ENCODE assay signal across 19 cellular contexts in the genomic region with DNA sequence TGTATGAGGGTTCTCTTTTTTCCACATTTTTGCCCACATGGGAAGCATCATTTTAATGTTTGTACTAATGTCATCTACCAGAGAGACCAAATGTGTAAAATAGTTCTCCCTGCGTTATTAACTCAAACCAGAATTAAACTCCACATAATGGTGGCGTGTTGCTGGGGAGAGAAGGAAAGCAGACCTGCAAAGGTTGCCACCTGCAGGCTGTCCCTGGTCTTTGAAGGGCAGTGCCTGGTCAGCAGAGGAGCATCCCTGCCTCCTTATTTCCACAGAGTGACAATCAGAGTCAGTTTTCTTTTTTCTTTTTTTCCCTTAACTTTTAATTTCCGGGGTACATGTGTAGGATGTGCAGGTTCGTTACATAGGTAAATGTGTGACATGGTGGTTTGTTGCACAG.
DNase-seq lines count a peak whose midpoint lies in the region; ATAC-seq and TF ChIP-seq lines count a peak whose summit lies in the region.
"Had no signal": no experiment of that assay in that cellular context is flagged by ENCODE, and none has a peak within 500 bp of the region (broad histone marks: within the 10 kb centered on the region; RNA-seq: fewer than 3 reads in every experiment).

No MANE protein-coding gene starts in this region.

- H3K4me1 ChIP-seq in liver (ENCODE audit: control insufficient read depth in 4 of 4, insufficient read depth in 4 of 4, low read length in 3 of 4) = no peaks in the 10 kb centered on the region
- H3K4me1 ChIP-seq: transverse colon had no signal

- TF ChIP-seq EP300 in Ishikawa (IDR thresholded peaks at IDR 0.05; ENCODE audit: borderline replicate concordance) = no peak

- H3K27ac ChIP-seq in liver (ENCODE audit: low read depth in 1 of 2, low read length in 2 of 2) = no peak overlapping the region
- H3K27ac ChIP-seq: transverse colon had no signal

- H3K9me3 Mint-ChIP-seq in Calu3 (ENCODE audit: low read depth, unreplicated experiment) = peaks cover 16% of the 10 kb centered on the region
- peaks cover 4% of the 10 kb centered on the region for H3K9me3 Mint-ChIP-seq in chondrocyte (ENCODE audit: low read depth)

- BruUV-seq in Calu3 (replicated peaks; lab: Mats Ljungman, UMichigan) = no TSS peak

- H3K36me3 ChIP-seq in liver (ENCODE audit: control insufficient read depth in 4 of 4, insufficient read depth in 3 of 4, low read depth in 1 of 4, low read length in 3 of 4) = no peaks in the 10 kb centered on the region
- H3K36me3 ChIP-seq: transverse colon had no signal

- H3K9me3 ChIP-seq in liver (ENCODE audit: control insufficient read depth in 4 of 4, low read length in 3 of 4) = no peaks in the 10 kb centered on the region
- H3K9me3 ChIP-seq: transverse colon had no signal

- DNase-seq in Calu3 (peak; percentile 26), chondrocyte (ENCODE audit: low spot score) (no peak), NCI-H446 treated with DMSO at 0.1 percent for 48 hours (lab: John Stamatoyannopoulos, UW) (no peak), NCI-H1417 (lab: John Stamatoyannopoulos, UW) (no peak)
- DNase-seq: activated CD4-positive, CD25-positive, alpha-beta regulatory T cell treated with anti-CD3 and anti-CD28 coated beads, Interleukin-2, amount 50 U/mL, for 72 hours; activated naive CD4-positive, alpha-beta T cell treated with anti-CD3 and anti-CD28 coated beads, Interleukin-2, amount 10 ng/mL, durations not matched to agents 7 days and 5 days; DMS153; foreskin fibroblast; NCI-H1694 treated with DMSO at 0.1 percent for 48 hours; NCI-H524 treated with DMSO at 0.1 percent for 48 hours; nucleus accumbens; stimulated activated CD4-positive, alpha-beta T cell treated with anti-CD3 and anti-CD28 coated beads, Interleukin-4, amount 100 ng/mL, for 24 hours; T-helper 1 cell; transverse colon had no signal

- no peak overlapping the region for H3K27ac Mint-ChIP-seq in Calu3 (ENCODE audit: unreplicated experiment)
- no peak overlapping the region for H3K27ac Mint-ChIP-seq in chondrocyte (ENCODE audit: unreplicated experiment)
- H3K27ac Mint-ChIP-seq: activated naive CD4-positive, alpha-beta T cell treated with anti-CD3 and anti-CD28 coated beads, Interleukin-2, amount 10 ng/mL, durations not matched to agents 7 days and 5 days; B cell had no signal

- H3K4me1 Mint-ChIP-seq in Calu3 (ENCODE audit: low read depth, unreplicated experiment) (peaks cover 38% of the 10 kb centered on the region), chondrocyte (ENCODE audit: low read depth) (peaks cover 29% of the 10 kb centered on the region)
- H3K4me1 Mint-ChIP-seq: activated naive CD4-positive, alpha-beta T cell treated with anti-CD3 and anti-CD28 coated beads, Interleukin-2, amount 10 ng/mL, durations not matched to agents 7 days and 5 days; B cell had no signal

- ATAC-seq in GM19455 (IDR thresholded peaks at IDR 0.05; ENCODE audit: unreplicated experiment) = no peak
- no peak for ATAC-seq in HG02970 (IDR thresholded peaks at IDR 0.05; ENCODE audit: low FRiP score, unreplicated experiment)

- no peaks in the 10 kb centered on the region for H3K27me3 ChIP-seq in liver (ENCODE audit: control insufficient read depth in 4 of 4, insufficient read depth in 4 of 4, low read length in 3 of 4)
- H3K27me3 ChIP-seq: transverse colon had no signal

- 68% methylated on average over 4 of the region's 4 CpGs for WGBS in liver

- no peaks in the 10 kb centered on the region for H3K36me3 Mint-ChIP-seq in Calu3 (ENCODE audit: insufficient read depth, unreplicated experiment)
- no peaks in the 10 kb centered on the region for H3K36me3 Mint-ChIP-seq in chondrocyte (ENCODE audit: low read depth)
- H3K36me3 Mint-ChIP-seq: activated naive CD4-positive, alpha-beta T cell treated with anti-CD3 and anti-CD28 coated beads, Interleukin-2, amount 10 ng/mL, durations not matched to agents 7 days and 5 days had no signal

- H3K4me3 ChIP-seq in liver (ENCODE audit: low read depth in 1 of 3, low read length in 3 of 3) = no peak overlapping the region
- H3K4me3 ChIP-seq: transverse colon had no signal

- peak; percentile 15; the same call in 1 of the 2 replicates for TF ChIP-seq RAD21 in Ishikawa (IDR thresholded peaks at IDR 0.05; ENCODE audit: low read depth)
- TF ChIP-seq RAD21 in liver (IDR thresholded peaks at IDR 0.05) = peak; percentile 53 to 77

- TF ChIP-seq CTCF in Calu3 (IDR thresholded peaks at IDR 0.05; ENCODE audit: unreplicated experiment) (no peak), chondrocyte (IDR thresholded peaks at IDR 0.05) (peak; percentile 42), liver (IDR thresholded peaks at IDR 0.05; ENCODE audit: low read depth, low read length, missing input control) (peak; percentile 22)

- intact Hi-C loops in Calu3 (cut with micrococcal nuclease; ENCODE audit: unreplicated experiment) = loop anchor here (5.0 kb wide), 1 partner anchor 128 kb away; no protein-coding TSS in a partner anchor

- CTCF ChIA-PET in Calu3 (lab: Charles Lee) = no interaction called here

- no peak overlapping the region for H3K9ac ChIP-seq in liver (ENCODE audit: low read depth in 1 of 2, low read length in 2 of 2)

- H3K4me3 Mint-ChIP-seq in Calu3 (ENCODE audit: low read depth, unreplicated experiment) (no peak overlapping the region), chondrocyte (ENCODE audit: unreplicated experiment) (no peak overlapping the region)
- H3K4me3 Mint-ChIP-seq: activated naive CD4-positive, alpha-beta T cell treated with anti-CD3 and anti-CD28 coated beads, Interleukin-2, amount 10 ng/mL, durations not matched to agents 7 days and 5 days; B cell had no signal

- H3K27me3 Mint-ChIP-seq in Calu3 (ENCODE audit: unreplicated experiment) = no peaks in the 10 kb centered on the region
- no peaks in the 10 kb centered on the region for H3K27me3 Mint-ChIP-seq in chondrocyte (ENCODE audit: low read depth)
- H3K27me3 Mint-ChIP-seq: activated naive CD4-positive, alpha-beta T cell treated with anti-CD3 and anti-CD28 coated beads, Interleukin-2, amount 10 ng/mL, durations not matched to agents 7 days and 5 days; B cell had no signal

TF ChIP-seq in Ishikawa, 13 proteins besides CTCF, POLR2A, EP300 and RAD21 (continues in another document):
- TF ChIP-seq YY1 (IDR thresholded peaks at IDR 0.05; ENCODE audit: low read depth) = no peak
- no peak for TF ChIP-seq EGR1 (IDR thresholded peaks at IDR 0.05)
- TF ChIP-seq TEAD4 (IDR thresholded peaks at IDR 0.05) = no peak
- TF ChIP-seq FOXM1 (IDR thresholded peaks at IDR 0.05; ENCODE audit: borderline replicate concordance, low read depth) = no peak
- no peak for TF ChIP-seq TCF12 (IDR thresholded peaks at IDR 0.05; ENCODE audit: low read depth)
- TF ChIP-seq, protein P1, sequence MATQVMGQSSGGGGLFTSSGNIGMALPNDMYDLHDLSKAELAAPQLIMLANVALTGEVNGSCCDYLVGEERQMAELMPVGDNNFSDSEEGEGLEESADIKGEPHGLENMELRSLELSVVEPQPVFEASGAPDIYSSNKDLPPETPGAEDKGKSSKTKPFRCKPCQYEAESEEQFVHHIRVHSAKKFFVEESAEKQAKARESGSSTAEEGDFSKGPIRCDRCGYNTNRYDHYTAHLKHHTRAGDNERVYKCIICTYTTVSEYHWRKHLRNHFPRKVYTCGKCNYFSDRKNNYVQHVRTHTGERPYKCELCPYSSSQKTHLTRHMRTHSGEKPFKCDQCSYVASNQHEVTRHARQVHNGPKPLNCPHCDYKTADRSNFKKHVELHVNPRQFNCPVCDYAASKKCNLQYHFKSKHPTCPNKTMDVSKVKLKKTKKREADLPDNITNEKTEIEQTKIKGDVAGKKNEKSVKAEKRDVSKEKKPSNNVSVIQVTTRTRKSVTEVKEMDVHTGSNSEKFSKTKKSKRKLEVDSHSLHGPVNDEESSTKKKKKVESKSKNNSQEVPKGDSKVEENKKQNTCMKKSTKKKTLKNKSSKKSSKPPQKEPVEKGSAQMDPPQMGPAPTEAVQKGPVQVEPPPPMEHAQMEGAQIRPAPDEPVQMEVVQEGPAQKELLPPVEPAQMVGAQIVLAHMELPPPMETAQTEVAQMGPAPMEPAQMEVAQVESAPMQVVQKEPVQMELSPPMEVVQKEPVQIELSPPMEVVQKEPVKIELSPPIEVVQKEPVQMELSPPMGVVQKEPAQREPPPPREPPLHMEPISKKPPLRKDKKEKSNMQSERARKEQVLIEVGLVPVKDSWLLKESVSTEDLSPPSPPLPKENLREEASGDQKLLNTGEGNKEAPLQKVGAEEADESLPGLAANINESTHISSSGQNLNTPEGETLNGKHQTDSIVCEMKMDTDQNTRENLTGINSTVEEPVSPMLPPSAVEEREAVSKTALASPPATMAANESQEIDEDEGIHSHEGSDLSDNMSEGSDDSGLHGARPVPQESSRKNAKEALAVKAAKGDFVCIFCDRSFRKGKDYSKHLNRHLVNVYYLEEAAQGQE (IDR thresholded peaks at IDR 0.05; ENCODE audit: low read depth) = no peak

TF ChIP-seq in liver, 16 proteins besides CTCF, POLR2A, EP300 and RAD21 (continues in another document):
- TF ChIP-seq, protein P2, sequence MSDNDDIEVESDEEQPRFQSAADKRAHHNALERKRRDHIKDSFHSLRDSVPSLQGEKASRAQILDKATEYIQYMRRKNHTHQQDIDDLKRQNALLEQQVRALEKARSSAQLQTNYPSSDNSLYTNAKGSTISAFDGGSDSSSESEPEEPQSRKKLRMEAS (IDR thresholded peaks at IDR 0.05) = no peak
- no peak for TF ChIP-seq GABPA (IDR thresholded peaks at IDR 0.05 in 1 of 2, conservative IDR thresholded peaks at IDR 0.05 in 1 of 2)
- no peak for TF ChIP-seq FOXA1 (IDR thresholded peaks at IDR 0.05)
- TF ChIP-seq NR2F2 (IDR thresholded peaks at IDR 0.05) = no peak
